1 cellular context compared by ENCODE assay signal in the genomic region with DNA sequence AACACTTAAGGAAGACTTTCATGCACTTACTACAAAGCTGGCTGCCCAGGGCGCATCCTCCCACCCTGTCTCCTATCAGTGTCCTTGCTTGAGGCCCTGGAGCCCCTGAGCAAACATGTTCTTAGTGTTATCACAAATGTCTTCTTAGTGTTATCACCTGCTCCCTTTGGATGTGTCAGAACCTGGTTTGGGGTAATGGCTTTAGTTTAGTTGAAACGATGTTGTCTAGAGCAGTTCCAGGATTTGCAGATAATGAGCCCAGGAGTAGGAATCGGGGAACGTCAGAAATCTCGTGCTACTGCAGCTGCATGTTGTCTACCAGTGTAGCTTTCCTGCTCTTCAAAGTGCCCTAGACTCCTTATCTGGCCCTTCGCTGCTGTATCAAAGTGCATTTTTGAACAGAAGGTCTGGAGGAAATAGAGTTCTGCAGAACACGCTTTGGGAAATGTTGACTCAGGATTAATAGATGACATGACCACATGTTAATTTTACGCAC.
TF ChIP-seq lines count a peak whose summit lies in the region.

No MANE protein-coding gene starts in this region.

TF ChIP-seq in HepG2, 621 proteins besides CTCF, POLR2A, EP300 and RAD21 (continued from another document and continues in another):
- TF ChIP-seq THAP8 (CRISPR knock-in tag; IDR thresholded peaks at IDR 0.05; ENCODE audit: borderline replicate concordance): no peak
- TF ChIP-seq, protein P1, sequence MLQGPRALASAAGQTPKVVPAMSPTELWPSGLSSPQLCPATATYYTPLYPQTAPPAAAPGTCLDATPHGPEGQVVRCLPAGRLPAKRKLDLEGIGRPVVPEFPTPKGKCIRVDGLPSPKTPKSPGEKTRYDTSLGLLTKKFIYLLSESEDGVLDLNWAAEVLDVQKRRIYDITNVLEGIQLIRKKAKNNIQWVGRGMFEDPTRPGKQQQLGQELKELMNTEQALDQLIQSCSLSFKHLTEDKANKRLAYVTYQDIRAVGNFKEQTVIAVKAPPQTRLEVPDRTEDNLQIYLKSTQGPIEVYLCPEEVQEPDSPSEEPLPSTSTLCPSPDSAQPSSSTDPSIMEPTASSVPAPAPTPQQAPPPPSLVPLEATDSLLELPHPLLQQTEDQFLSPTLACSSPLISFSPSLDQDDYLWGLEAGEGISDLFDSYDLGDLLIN (CRISPR knock-in tag; IDR thresholded peaks at IDR 0.05; ENCODE audit: borderline replicate concordance): no peak
- TF ChIP-seq MXI1 (IDR thresholded peaks at IDR 0.05; ENCODE audit: borderline replicate concordance, low read depth, low read length): 0 out of 3 replicates have a peak, but pooled peaks have one; percentile 19
- 0 out of 2 replicates have a peak, but pooled peaks have one; percentile 21 for TF ChIP-seq NFYB (CRISPR knock-in tag; IDR thresholded peaks at IDR 0.05)
- TF ChIP-seq, protein P2, sequence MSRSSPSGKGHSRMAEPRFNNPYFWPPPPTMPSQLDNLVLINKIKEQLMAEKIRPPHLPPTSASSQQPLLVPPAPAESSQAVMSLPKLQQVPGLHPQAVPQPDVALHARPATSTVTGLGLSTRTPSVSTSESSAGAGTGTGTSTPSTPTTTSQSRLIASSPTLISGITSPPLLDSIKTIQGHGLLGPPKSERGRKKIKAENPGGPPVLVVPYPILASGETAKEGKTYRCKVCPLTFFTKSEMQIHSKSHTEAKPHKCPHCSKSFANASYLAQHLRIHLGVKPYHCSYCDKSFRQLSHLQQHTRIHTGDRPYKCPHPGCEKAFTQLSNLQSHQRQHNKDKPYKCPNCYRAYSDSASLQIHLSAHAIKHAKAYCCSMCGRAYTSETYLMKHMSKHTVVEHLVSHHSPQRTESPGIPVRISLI (CRISPR knock-in tag; IDR thresholded peaks at IDR 0.05; ENCODE audit: borderline replicate concordance): no peak
- TF ChIP-seq SIX1 (CRISPR knock-in tag; IDR thresholded peaks at IDR 0.05; ENCODE audit: borderline replicate concordance): peak; percentile 53; the same call in 1 of the 2 replicates
- peak; percentile 9; the same call in 1 of the 2 replicates for TF ChIP-seq TFAP4 (IDR thresholded peaks at IDR 0.05; ENCODE audit: borderline replicate concordance, low read depth)
- TF ChIP-seq, protein P3, sequence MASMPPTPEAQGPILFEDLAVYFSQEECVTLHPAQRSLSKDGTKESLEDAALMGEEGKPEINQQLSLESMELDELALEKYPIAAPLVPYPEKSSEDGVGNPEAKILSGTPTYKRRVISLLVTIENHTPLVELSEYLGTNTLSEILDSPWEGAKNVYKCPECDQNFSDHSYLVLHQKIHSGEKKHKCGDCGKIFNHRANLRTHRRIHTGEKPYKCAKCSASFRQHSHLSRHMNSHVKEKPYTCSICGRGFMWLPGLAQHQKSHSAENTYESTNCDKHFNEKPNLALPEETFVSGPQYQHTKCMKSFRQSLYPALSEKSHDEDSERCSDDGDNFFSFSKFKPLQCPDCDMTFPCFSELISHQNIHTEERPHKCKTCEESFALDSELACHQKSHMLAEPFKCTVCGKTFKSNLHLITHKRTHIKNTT (CRISPR knock-in tag; IDR thresholded peaks at IDR 0.05): no peak
- TF ChIP-seq BATF2 (CRISPR knock-in tag; IDR thresholded peaks at IDR 0.05): no peak
- TF ChIP-seq PHF21A (CRISPR knock-in tag; IDR thresholded peaks at IDR 0.05): 0 out of 2 replicates have a peak, but pooled peaks have one; percentile 36
- no peak for TF ChIP-seq HOXA7 (CRISPR knock-in tag; IDR thresholded peaks at IDR 0.05)
- TF ChIP-seq ISL2 (CRISPR knock-in tag; IDR thresholded peaks at IDR 0.05): peak; percentile 95
- TF ChIP-seq SALL1 (CRISPR knock-in tag; IDR thresholded peaks at IDR 0.05): peak; percentile 73
- 0 out of 2 replicates have a peak, but pooled peaks have one; percentile 67 for TF ChIP-seq SSRP1 (CRISPR knock-in tag; IDR thresholded peaks at IDR 0.05)
- TF ChIP-seq FOXP4 (CRISPR knock-in tag; IDR thresholded peaks at IDR 0.05): peak; percentile 86
- TF ChIP-seq TSC22D2 (CRISPR knock-in tag; IDR thresholded peaks at IDR 0.05; ENCODE audit: borderline replicate concordance): 0 out of 2 replicates have a peak, but pooled peaks have one; percentile 65
- TF ChIP-seq ZSCAN9 (CRISPR knock-in tag; IDR thresholded peaks at IDR 0.05; ENCODE audit: borderline replicate concordance): 0 out of 2 replicates have a peak, but pooled peaks have one; percentile 42
- TF ChIP-seq, protein P4, sequence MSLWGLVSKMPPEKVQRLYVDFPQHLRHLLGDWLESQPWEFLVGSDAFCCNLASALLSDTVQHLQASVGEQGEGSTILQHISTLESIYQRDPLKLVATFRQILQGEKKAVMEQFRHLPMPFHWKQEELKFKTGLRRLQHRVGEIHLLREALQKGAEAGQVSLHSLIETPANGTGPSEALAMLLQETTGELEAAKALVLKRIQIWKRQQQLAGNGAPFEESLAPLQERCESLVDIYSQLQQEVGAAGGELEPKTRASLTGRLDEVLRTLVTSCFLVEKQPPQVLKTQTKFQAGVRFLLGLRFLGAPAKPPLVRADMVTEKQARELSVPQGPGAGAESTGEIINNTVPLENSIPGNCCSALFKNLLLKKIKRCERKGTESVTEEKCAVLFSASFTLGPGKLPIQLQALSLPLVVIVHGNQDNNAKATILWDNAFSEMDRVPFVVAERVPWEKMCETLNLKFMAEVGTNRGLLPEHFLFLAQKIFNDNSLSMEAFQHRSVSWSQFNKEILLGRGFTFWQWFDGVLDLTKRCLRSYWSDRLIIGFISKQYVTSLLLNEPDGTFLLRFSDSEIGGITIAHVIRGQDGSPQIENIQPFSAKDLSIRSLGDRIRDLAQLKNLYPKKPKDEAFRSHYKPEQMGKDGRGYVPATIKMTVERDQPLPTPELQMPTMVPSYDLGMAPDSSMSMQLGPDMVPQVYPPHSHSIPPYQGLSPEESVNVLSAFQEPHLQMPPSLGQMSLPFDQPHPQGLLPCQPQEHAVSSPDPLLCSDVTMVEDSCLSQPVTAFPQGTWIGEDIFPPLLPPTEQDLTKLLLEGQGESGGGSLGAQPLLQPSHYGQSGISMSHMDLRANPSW (CRISPR knock-in tag; IDR thresholded peaks at IDR 0.05; ENCODE audit: borderline replicate concordance): no peak
- no peak for TF ChIP-seq LBX2 (CRISPR knock-in tag; IDR thresholded peaks at IDR 0.05; ENCODE audit: borderline replicate concordance)
- TF ChIP-seq RXRA (CRISPR knock-in tag; IDR thresholded peaks at IDR 0.05): peak; percentile 46; the same call in 1 of the 2 replicates
- no peak for TF ChIP-seq ZNF34 (CRISPR knock-in tag; IDR thresholded peaks at IDR 0.05; ENCODE audit: borderline replicate concordance)
- peak; percentile 32; the same call in 1 of the 2 replicates for TF ChIP-seq ZNF792 (CRISPR knock-in tag; IDR thresholded peaks at IDR 0.05)
- TF ChIP-seq, protein P5, sequence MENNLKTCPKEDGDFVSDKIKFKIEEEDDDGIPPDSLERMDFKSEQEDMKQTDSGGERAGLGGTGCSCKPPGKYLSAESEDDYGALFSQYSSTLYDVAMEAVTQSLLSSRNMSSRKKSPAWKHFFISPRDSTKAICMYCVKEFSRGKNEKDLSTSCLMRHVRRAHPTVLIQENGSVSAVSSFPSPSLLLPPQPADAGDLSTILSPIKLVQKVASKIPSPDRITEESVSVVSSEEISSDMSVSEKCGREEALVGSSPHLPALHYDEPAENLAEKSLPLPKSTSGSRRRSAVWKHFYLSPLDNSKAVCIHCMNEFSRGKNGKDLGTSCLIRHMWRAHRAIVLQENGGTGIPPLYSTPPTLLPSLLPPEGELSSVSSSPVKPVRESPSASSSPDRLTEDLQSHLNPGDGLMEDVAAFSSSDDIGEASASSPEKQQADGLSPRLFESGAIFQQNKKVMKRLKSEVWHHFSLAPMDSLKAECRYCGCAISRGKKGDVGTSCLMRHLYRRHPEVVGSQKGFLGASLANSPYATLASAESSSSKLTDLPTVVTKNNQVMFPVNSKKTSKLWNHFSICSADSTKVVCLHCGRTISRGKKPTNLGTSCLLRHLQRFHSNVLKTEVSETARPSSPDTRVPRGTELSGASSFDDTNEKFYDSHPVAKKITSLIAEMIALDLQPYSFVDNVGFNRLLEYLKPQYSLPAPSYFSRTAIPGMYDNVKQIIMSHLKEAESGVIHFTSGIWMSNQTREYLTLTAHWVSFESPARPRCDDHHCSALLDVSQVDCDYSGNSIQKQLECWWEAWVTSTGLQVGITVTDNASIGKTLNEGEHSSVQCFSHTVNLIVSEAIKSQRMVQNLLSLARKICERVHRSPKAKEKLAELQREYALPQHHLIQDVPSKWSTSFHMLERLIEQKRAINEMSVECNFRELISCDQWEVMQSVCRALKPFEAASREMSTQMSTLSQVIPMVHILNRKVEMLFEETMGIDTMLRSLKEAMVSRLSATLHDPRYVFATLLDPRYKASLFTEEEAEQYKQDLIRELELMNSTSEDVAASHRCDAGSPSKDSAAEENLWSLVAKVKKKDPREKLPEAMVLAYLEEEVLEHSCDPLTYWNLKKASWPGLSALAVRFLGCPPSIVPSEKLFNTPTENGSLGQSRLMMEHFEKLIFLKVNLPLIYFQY (CRISPR knock-in tag; IDR thresholded peaks at IDR 0.05; ENCODE audit: borderline replicate concordance): 0 out of 2 replicates have a peak, but pooled peaks have one; percentile 64
- TF ChIP-seq TAF1 (CRISPR knock-in tag; IDR thresholded peaks at IDR 0.05): peak; percentile 23; the same call in 1 of the 2 replicates
- TF ChIP-seq ZNF644 (CRISPR knock-in tag; IDR thresholded peaks at IDR 0.05; ENCODE audit: low read depth): 0 out of 2 replicates have a peak, but pooled peaks have one; percentile 37
- TF ChIP-seq TCF7L2 (IDR thresholded peaks at IDR 0.05; ENCODE audit: low read depth, low read length): peak; percentile 78; the same call in 1 of the 2 replicates
- peak; percentile 73 for TF ChIP-seq HMG20A (CRISPR knock-in tag; IDR thresholded peaks at IDR 0.05; ENCODE audit: borderline replicate concordance)
- TF ChIP-seq, protein P6, sequence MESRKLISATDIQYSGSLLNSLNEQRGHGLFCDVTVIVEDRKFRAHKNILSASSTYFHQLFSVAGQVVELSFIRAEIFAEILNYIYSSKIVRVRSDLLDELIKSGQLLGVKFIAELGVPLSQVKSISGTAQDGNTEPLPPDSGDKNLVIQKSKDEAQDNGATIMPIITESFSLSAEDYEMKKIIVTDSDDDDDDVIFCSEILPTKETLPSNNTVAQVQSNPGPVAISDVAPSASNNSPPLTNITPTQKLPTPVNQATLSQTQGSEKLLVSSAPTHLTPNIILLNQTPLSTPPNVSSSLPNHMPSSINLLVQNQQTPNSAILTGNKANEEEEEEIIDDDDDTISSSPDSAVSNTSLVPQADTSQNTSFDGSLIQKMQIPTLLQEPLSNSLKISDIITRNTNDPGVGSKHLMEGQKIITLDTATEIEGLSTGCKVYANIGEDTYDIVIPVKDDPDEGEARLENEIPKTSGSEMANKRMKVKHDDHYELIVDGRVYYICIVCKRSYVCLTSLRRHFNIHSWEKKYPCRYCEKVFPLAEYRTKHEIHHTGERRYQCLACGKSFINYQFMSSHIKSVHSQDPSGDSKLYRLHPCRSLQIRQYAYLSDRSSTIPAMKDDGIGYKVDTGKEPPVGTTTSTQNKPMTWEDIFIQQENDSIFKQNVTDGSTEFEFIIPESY (CRISPR knock-in tag; IDR thresholded peaks at IDR 0.05): peak; percentile 7; the same call in 1 of the 2 replicates
- peak; percentile 34; the same call in 1 of the 2 replicates for TF ChIP-seq MED13 (CRISPR knock-in tag; IDR thresholded peaks at IDR 0.05)
- TF ChIP-seq, protein P7, sequence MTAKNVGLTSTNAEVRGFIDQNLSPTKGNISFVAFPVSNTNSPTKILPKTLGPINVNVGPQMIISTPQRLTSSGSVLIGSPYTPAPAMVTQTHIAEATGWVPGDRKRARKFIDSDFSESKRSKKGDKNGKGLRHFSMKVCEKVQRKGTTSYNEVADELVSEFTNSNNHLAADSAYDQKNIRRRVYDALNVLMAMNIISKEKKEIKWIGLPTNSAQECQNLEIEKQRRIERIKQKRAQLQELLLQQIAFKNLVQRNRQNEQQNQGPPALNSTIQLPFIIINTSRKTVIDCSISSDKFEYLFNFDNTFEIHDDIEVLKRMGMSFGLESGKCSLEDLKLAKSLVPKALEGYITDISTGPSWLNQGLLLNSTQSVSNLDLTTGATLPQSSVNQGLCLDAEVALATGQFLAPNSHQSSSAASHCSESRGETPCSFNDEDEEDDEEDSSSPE (CRISPR knock-in tag; IDR thresholded peaks at IDR 0.05): no peak
